Comparison of ENCODE assay signal across 25 cellular contexts in genomic region chr2:13066673-13067072, GRCh38.
"Had no signal": no experiment of that assay in that cellular context is flagged by ENCODE, and none has a peak within 500 bp of the region (broad histone marks: within the 10 kb centered on the region; RNA-seq: fewer than 3 reads in every experiment).

No MANE protein-coding gene starts in this region.

- H3K4me3 Mint-ChIP-seq: dendritic cell treated with granulocyte-macrophage colony-stimulating factor and Interleukin-4, amounts not matched to agents 40 ng/mL and 50 ng/mL, for 4 days; effector memory CD8-positive, alpha-beta T cell; endodermal cell had no signal

- H3K4me2 ChIP-seq: hepatocyte had no signal

- H3K79me2 ChIP-seq: hepatocyte had no signal

- H3K9me3 Mint-ChIP-seq: dendritic cell treated with granulocyte-macrophage colony-stimulating factor and Interleukin-4, amounts not matched to agents 40 ng/mL and 50 ng/mL, for 4 days; effector memory CD8-positive, alpha-beta T cell; endodermal cell had no signal

- H3K27ac ChIP-seq: colonic mucosa, coronary artery, dorsolateral prefrontal cortex, epithelial cell of prostate, esophagus muscularis mucosa, esophagus squamous epithelium, foreskin keratinocyte, gastrocnemius medialis, gastroesophageal sphincter, heart left ventricle, heart right ventricle, hepatocyte had no signal

- H3K27ac Mint-ChIP-seq: dendritic cell treated with granulocyte-macrophage colony-stimulating factor and Interleukin-4, amounts not matched to agents 40 ng/mL and 50 ng/mL, for 4 days; effector memory CD8-positive, alpha-beta T cell; endodermal cell had no signal

- H3K9me3 ChIP-seq: colonic mucosa, esophagus muscularis mucosa, esophagus squamous epithelium, gastrocnemius medialis, gastroesophageal sphincter, heart left ventricle, heart right ventricle had no signal

- H3K4me3 ChIP-seq: colonic mucosa, coronary artery, dorsolateral prefrontal cortex, esophagus muscularis mucosa, esophagus squamous epithelium, gastrocnemius medialis, gastroesophageal sphincter, heart left ventricle, heart right ventricle, hepatocyte had no signal

- ATAC-seq: effector memory CD8-positive, alpha-beta T cell; gastrocnemius medialis; gastroesophageal sphincter; heart left ventricle; heart right ventricle had no signal

- H3K4me1 Mint-ChIP-seq: endodermal cell had no signal

- H3K27me3 ChIP-seq: colonic mucosa, dorsolateral prefrontal cortex, esophagus muscularis mucosa, esophagus squamous epithelium, foreskin keratinocyte, gastrocnemius medialis, gastroesophageal sphincter, heart left ventricle, heart right ventricle, hepatocyte had no signal

- H3K4me1 ChIP-seq: colonic mucosa, esophagus muscularis mucosa, esophagus squamous epithelium, foreskin keratinocyte, gastrocnemius medialis, gastroesophageal sphincter, heart right ventricle had no signal

- H3K36me3 ChIP-seq: colonic mucosa, esophagus muscularis mucosa, esophagus squamous epithelium, gastrocnemius medialis, gastroesophageal sphincter, heart left ventricle, heart right ventricle had no signal

- DNase-seq: colonic mucosa; cortex of kidney; dermis blood vessel endothelial cell; dorsolateral prefrontal cortex; effector CD4-positive, alpha-beta T cell; effector CD8-positive, alpha-beta T cell; effector memory CD4-positive, alpha-beta T cell; effector memory CD8-positive, alpha-beta T cell; endodermal cell; erythroblast; esophagus squamous epithelium; foreskin fibroblast; foreskin keratinocyte; foreskin melanocyte; gastrocnemius medialis; glutamatergic neuron; head of caudate nucleus; heart left ventricle; heart right ventricle had no signal

- H2AFZ ChIP-seq: hepatocyte had no signal
